Comparison of ENCODE assay signal across 22 cellular contexts in the genomic region with DNA sequence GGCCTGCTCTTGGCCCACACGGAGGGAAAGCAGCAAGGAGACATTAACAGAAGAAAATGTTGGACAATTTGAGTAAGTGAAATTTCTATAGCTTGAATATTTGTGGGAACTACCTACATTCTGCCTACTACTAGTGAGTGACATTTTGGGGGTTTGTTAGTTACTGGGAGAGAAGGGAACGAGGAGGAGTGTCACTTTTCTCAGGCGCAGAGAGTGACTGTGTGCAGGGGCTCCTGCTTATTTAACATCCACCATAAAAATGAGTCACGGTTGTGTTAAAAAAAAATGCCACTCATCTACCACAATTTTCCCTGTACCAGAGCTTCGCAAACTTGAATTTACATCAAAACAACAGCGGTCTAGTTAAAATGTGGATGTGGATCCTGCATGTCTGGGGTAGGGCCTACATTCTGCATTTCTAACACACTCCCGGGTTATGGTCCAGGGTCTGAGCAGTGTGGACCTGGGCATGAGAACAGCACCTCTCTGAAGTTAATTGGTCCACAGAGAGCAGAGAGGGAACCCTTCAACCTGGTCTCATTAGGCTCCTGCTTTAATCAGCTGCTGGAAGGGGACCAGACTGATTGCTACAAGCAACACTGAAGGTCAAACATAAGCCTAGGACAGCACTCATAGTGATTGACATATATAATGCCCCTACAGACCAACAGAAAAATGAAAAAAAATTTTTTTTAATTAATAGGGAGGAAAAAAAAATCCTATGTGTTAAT. TPM values are rescaled to one million over a fixed set of nuclear protein-coding genes. Genes with fewer than 3 reads are reported as not detected.
"Had no signal": no experiment of that assay in that cellular context is flagged by ENCODE, and none has a peak within 500 bp of the region (broad histone marks: within the 10 kb centered on the region; RNA-seq: fewer than 3 reads in every experiment).

No MANE protein-coding gene starts in this region.

- H3K27ac ChIP-seq: breast epithelium, colonic mucosa, gastroesophageal sphincter, heart left ventricle, lower lobe of right lung, spleen, tibial artery had no signal

- H3K4me1 ChIP-seq: breast epithelium, colonic mucosa, gastroesophageal sphincter, lower lobe of right lung had no signal

- H3K4me3 Mint-ChIP-seq: activated B cell treated with CpG ODN at 0.5 μM for 24 hours; activated CD4-positive, alpha-beta T cell treated with anti-CD3 and anti-CD28 coated beads for 36 hours; activated naive CD4-positive, alpha-beta T cell treated with anti-CD3 and anti-CD28 coated beads for 36 hours; activated naive CD8-positive, alpha-beta T cell treated with anti-CD3 and anti-CD28 coated beads, Interleukin-2, amount 10 ng/mL, durations not matched to agents 7 days and 5 days; activated T-cell treated with anti-CD3 and anti-CD28 coated beads, Interleukin-2, amount 50 U/mL, for 4 hours; naive thymus-derived CD4-positive, alpha-beta T cell had no signal

- H3K27ac Mint-ChIP-seq: activated B cell treated with CpG ODN at 0.5 μM for 24 hours; activated CD4-positive, alpha-beta T cell treated with anti-CD3 and anti-CD28 coated beads for 36 hours; activated naive CD4-positive, alpha-beta T cell treated with anti-CD3 and anti-CD28 coated beads for 36 hours; activated naive CD8-positive, alpha-beta T cell treated with anti-CD3 and anti-CD28 coated beads, Interleukin-2, amount 10 ng/mL, durations not matched to agents 7 days and 5 days; naive thymus-derived CD4-positive, alpha-beta T cell had no signal

- H3K4me1 Mint-ChIP-seq: activated B cell treated with CpG ODN at 0.5 μM for 24 hours had no signal

- H3K9me3 ChIP-seq: breast epithelium, colonic mucosa, gastroesophageal sphincter, heart left ventricle, lower lobe of right lung, spleen, tibial artery had no signal

- H3K4me3 ChIP-seq: breast epithelium, colonic mucosa, dorsolateral prefrontal cortex, gastroesophageal sphincter, heart left ventricle, lower lobe of right lung, spleen, tibial artery had no signal

- H3K36me3 ChIP-seq: breast epithelium, colonic mucosa, gastroesophageal sphincter, tibial artery had no signal

- H3K27me3 ChIP-seq: breast epithelium, colonic mucosa, dorsolateral prefrontal cortex, gastroesophageal sphincter, heart left ventricle, spleen, tibial artery had no signal

- DNase-seq: activated B cell treated with CpG ODN at 0.5 μM for 24 hours; activated CD4-positive, alpha-beta T cell treated with anti-CD3 and anti-CD28 coated beads for 36 hours; activated CD4-positive, alpha-beta T cell treated with anti-CD3 and anti-CD28 coated beads, Interleukin-2, amount 50 U/mL, for 48 hours; activated CD8-positive, alpha-beta memory T cell treated with anti-CD3 and anti-CD28 coated beads, Interleukin-2, amount 50 U/mL, for 48 hours; activated naive CD4-positive, alpha-beta T cell treated with anti-CD3 and anti-CD28 coated beads for 36 hours; activated naive CD8-positive, alpha-beta T cell treated with anti-CD3 and anti-CD28 coated beads, Interleukin-2, amount 10 ng/mL, durations not matched to agents 7 days and 5 days; activated T-cell treated with anti-CD3 and anti-CD28 coated beads, Interleukin-2, amount 50 U/mL, for 4 hours; amniotic stem cell; colonic mucosa; dorsolateral prefrontal cortex; heart left ventricle; lower lobe of right lung; naive thymus-derived CD4-positive, alpha-beta T cell; spleen; stimulated activated CD4-positive, alpha-beta T cell treated with anti-CD3 and anti-CD28 coated beads, Interleukin-4, amount 100 ng/mL, for 1 hour; stimulated activated naive CD4-positive, alpha-beta T cell treated with Interleukin-2 at 50 U/mL for 16 hours; substantia nigra; T-helper 9 cell; tibial artery had no signal

- FAIRE-seq: keratinocyte had no signal

- H3K9me3 Mint-ChIP-seq: activated B cell treated with CpG ODN at 0.5 μM for 24 hours; activated naive CD4-positive, alpha-beta T cell treated with anti-CD3 and anti-CD28 coated beads for 36 hours; activated naive CD8-positive, alpha-beta T cell treated with anti-CD3 and anti-CD28 coated beads, Interleukin-2, amount 10 ng/mL, durations not matched to agents 7 days and 5 days; activated T-cell treated with anti-CD3 and anti-CD28 coated beads, Interleukin-2, amount 50 U/mL, for 4 hours had no signal

- ATAC-seq: activated CD4-positive, alpha-beta T cell treated with anti-CD3 and anti-CD28 coated beads for 36 hours; activated T-cell treated with anti-CD3 and anti-CD28 coated beads, Interleukin-2, amount 50 U/mL, for 4 hours; gastroesophageal sphincter; lower lobe of right lung; naive thymus-derived CD4-positive, alpha-beta T cell had no signal

- H3K36me3 Mint-ChIP-seq: activated naive CD8-positive, alpha-beta T cell treated with anti-CD3 and anti-CD28 coated beads, Interleukin-2, amount 10 ng/mL, durations not matched to agents 7 days and 5 days; naive thymus-derived CD4-positive, alpha-beta T cell had no signal

RNA-seq across cellular contexts. Expression of gene ICA1, which starts 41.4 kb away (rescaled TPM):
- total RNA-seq: activated B cell treated with CpG ODN at 0.5 μM for 24 hours had no signal
